7 cellular contexts compared by ENCODE assay signal in the genomic region with DNA sequence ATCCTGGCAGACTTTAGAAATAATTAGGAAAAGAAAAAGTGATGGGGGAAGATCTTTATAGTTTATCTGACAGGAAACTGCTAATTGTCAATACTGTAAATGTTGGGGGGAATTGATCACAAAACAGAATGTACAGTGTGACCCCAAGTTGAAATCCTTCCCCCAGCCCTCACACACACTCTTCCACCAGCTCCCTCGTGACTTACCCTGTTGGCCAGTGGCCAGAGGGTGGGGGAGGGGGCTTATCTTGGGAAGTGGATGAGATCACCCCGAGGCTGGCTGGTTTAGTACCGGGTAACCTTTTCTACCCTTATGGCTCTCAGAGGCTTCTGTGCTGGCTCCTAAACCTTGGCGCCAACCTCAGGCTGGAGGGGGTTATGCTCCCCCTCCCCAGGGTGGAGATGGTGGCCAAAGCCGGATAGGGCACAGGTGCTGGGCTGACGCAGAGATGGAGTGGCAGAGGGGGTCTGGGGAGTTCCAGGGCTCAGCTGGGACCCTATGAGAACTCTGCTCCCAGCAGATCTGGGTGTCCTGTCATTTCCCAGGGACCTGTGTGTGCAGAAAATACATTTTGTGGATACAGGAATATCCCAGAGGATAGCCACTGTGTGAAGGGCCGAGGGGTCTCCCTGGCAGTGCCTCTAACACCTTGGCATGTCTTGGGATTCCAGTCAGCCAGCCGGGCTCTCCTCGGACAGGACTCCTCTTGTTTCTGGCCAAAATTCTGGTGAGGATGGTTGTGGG. TPM values are rescaled to one million over a fixed set of nuclear protein-coding genes. Genes with fewer than 3 reads are reported as not detected.
DNase-seq lines count a peak whose midpoint lies in the region; ATAC-seq lines count a peak whose summit lies in the region.
"Had no signal": no experiment of that assay in that cellular context is flagged by ENCODE, and none has a peak within 500 bp of the region (broad histone marks: within the 10 kb centered on the region; RNA-seq: fewer than 3 reads in every experiment).

No MANE protein-coding gene starts in this region.

- ATAC-seq in GM18907 (IDR thresholded peaks at IDR 0.05; ENCODE audit: unreplicated experiment) (no peak), HG03175 (IDR thresholded peaks at IDR 0.05; ENCODE audit: unreplicated experiment) (no peak)

- DNase-seq in NCI-H345 (lab: John Stamatoyannopoulos, UW) (peak; percentile 29), NCI-H345 treated with DMSO at 0.1 percent for 48 hours (lab: John Stamatoyannopoulos, UW; ENCODE audit: unreplicated experiment) (no peak), fibroblast of the conjunctiva (ENCODE audit: low read depth) (peak; percentile 46)

- H3K27ac ChIP-seq in temporal lobe (ENCODE audit: low read depth, low read length): peak overlapping the region; percentile 50
- H3K27ac ChIP-seq: C4-2B had no signal

RNA-seq across cellular contexts. Expression of a gene that starts 18.6 kb away (rescaled TPM):
- total RNA-seq in temporal lobe: not detected

RNA-seq across cellular contexts. Expression of a gene that starts 19.8 kb away (rescaled TPM):
- total RNA-seq in temporal lobe: 12.3 TPM

RNA-seq across cellular contexts. Expression of a gene that starts 25.2 kb away (rescaled TPM):
- 1.5 TPM for total RNA-seq in temporal lobe

RNA-seq across cellular contexts. Expression of a gene that starts 34.1 kb away (rescaled TPM):
- 48.9 TPM for total RNA-seq in temporal lobe

RNA-seq across cellular contexts. Expression of a gene that starts 35.2 kb away (rescaled TPM):
- total RNA-seq in temporal lobe: 21.9 TPM
